In genomic region chr12:53047221-53048032, GRCh38 we compare ENCODE assay signal across 8 cellular contexts. TPM values are rescaled to one million over a fixed set of nuclear protein-coding genes. Genes with fewer than 3 reads are reported as not detected.
A peak's percentile ranks its signal among the peaks of the same experiment; 100 is the strongest.
DNase-seq lines count a peak whose midpoint lies in the region; ATAC-seq and TF ChIP-seq lines count a peak whose summit lies in the region.

No MANE protein-coding gene starts in this region.

- H3K9me3 ChIP-seq in iPS DF 6.9 (ENCODE audit: control insufficient read depth, insufficient read depth, low read length) (no peaks in the 10 kb centered on the region), gastrocnemius medialis (no peaks in the 10 kb centered on the region)

- DNase-seq in COR-L47 (lab: John Stamatoyannopoulos, UW), result peak; percentile 74
- peak; percentile 29 for DNase-seq in Jurkat, Clone E6-1 (ENCODE audit: low read depth, low spot score)
- DNase-seq in T-helper 2 cell treated with Interferon-gamma antibody and Interleukin-4, amounts not matched to agents 5 μg/mL and 100 μg/mL, for 36 hours (ENCODE audit: low spot score), result peak; percentile 78
- peak; percentile 96 for DNase-seq in astrocyte of the hippocampus (ENCODE audit: low read depth, low spot score)
- DNase-seq in iPS DF 6.9 (ENCODE audit: low read depth, low spot score), result no peak
- DNase-seq in gastrocnemius medialis, result peak; percentile 72 to 82
- no peak for DNase-seq in GOT3 (lab: John Stamatoyannopoulos, UW)

- peaks cover 5% of the 10 kb centered on the region for H3K36me3 Mint-ChIP-seq in T-helper 2 cell treated with Interferon-gamma antibody and Interleukin-4, amounts not matched to agents 5 μg/mL and 100 μg/mL, for 36 hours (ENCODE audit: low read depth)

- peaks cover 2% of the 10 kb centered on the region; the same call in 1 of the 2 replicates for H3K27me3 ChIP-seq in iPS DF 6.9 (ENCODE audit: control insufficient read depth, insufficient read depth, low read length)
- H3K27me3 ChIP-seq in gastrocnemius medialis, result no peaks in the 10 kb centered on the region

- no peaks in the 10 kb centered on the region for H3K9me3 Mint-ChIP-seq in T-helper 2 cell treated with Interferon-gamma antibody and Interleukin-4, amounts not matched to agents 5 μg/mL and 100 μg/mL, for 36 hours

- H3K4me1 ChIP-seq in iPS DF 6.9 (ENCODE audit: control insufficient read depth, insufficient read depth, low read length) (peaks cover 28% of the 10 kb centered on the region), gastrocnemius medialis (peaks cover 42 to 63% of the 10 kb centered on the region in 2 donors)

- TF ChIP-seq CTCF in gastrocnemius medialis (IDR thresholded peaks at IDR 0.05 in 4 of 5, conservative IDR thresholded peaks at IDR 0.05 in 1 of 5), result peak in 4 of 5 experiments; percentile 35 to 77 (median 57)

- intact Hi-C loops in gastrocnemius medialis (cut with DNase I; ENCODE audit: low total_unique reads), result loop anchor here (2.0 to 10.0 kb wide), 3 partner anchors 41 to 1005 kb away; partner anchors contain the start of gene EIF4B

- peaks cover 3% of the 10 kb centered on the region for H3K27me3 Mint-ChIP-seq in T-helper 2 cell treated with Interferon-gamma antibody and Interleukin-4, amounts not matched to agents 5 μg/mL and 100 μg/mL, for 36 hours (ENCODE audit: low read depth)

- H3K36me3 ChIP-seq in iPS DF 6.9 (ENCODE audit: control insufficient read depth, insufficient read depth, low read length) (no peaks in the 10 kb centered on the region), gastrocnemius medialis (no peaks in the 10 kb centered on the region)

- H3K4me1 Mint-ChIP-seq in T-helper 2 cell treated with Interferon-gamma antibody and Interleukin-4, amounts not matched to agents 5 μg/mL and 100 μg/mL, for 36 hours (ENCODE audit: low read depth), result peaks cover 17% of the 10 kb centered on the region

- TF ChIP-seq POLR2A in gastrocnemius medialis (IDR thresholded peaks at IDR 0.05), result peak; percentile 81 to 89

- peak; percentile 56 for ATAC-seq in GM21447 (IDR thresholded peaks at IDR 0.05; ENCODE audit: unreplicated experiment)
- ATAC-seq in gastrocnemius medialis, result peak; percentile 17 to 20

- no CpG with 5 or more reads among the region's 94 CpGs for whole genome bisulfite sequencing in iPS DF 6.9 (ENCODE audit: insufficient coverage, insufficient read length)

- peak overlapping the region; percentile 78 for H3K4me3 ChIP-seq in Jurkat, Clone E6-1 (ENCODE audit: low read length)
- H3K4me3 ChIP-seq in iPS DF 6.9 (ENCODE audit: low read length), result peak overlapping the region; percentile 68; the same call in 1 of the 2 replicates
- peak overlapping the region; percentile 83 to 97 (median 95) for H3K4me3 ChIP-seq in gastrocnemius medialis

- no peak overlapping the region for H3K27ac Mint-ChIP-seq in T-helper 2 cell treated with Interferon-gamma antibody and Interleukin-4, amounts not matched to agents 5 μg/mL and 100 μg/mL, for 36 hours

- no peak overlapping the region for H3K27ac ChIP-seq in iPS DF 6.9 (ENCODE audit: low read length)
- H3K27ac ChIP-seq in gastrocnemius medialis, result peak overlapping the region; percentile 100

- in situ Hi-C loops in gastrocnemius medialis (cut with MboI; ENCODE audit: low sequenced_read_pairs in 4 of 4), result no loop called here

- H3K4me3 Mint-ChIP-seq in T-helper 2 cell treated with Interferon-gamma antibody and Interleukin-4, amounts not matched to agents 5 μg/mL and 100 μg/mL, for 36 hours, result peak overlapping the region; percentile 43

RNA-seq across cellular contexts. Expression of gene TNS2, which starts 2.4 kb away (rescaled TPM):
- polyA plus RNA-seq in Jurkat, Clone E6-1 (2012; ENCODE audit: insufficient read depth, insufficient read length), result 1.9 TPM
- 100 to 1,000 TPM in 1 of 4 donors, 10 to 100 TPM in 3; 74.4 to 114 (median 91.9) TPM for total RNA-seq in gastrocnemius medialis

RNA-seq across cellular contexts. Expression of gene SPRYD3, which starts 31.8 kb away (rescaled TPM):
- 11.8 TPM for polyA plus RNA-seq in Jurkat, Clone E6-1 (2012; ENCODE audit: insufficient read depth, insufficient read length)
- total RNA-seq in gastrocnemius medialis, result 10 to 100 TPM; 15.9 to 29.5 (median 25.5) TPM

RNA-seq across cellular contexts. Expression of gene EIF4B, which starts 41.2 kb away (rescaled TPM):
- polyA plus RNA-seq in Jurkat, Clone E6-1 (2012; ENCODE audit: insufficient read depth, insufficient read length), result 272 TPM
- 100 to 1,000 TPM; 667 to 821 (median 740) TPM for total RNA-seq in gastrocnemius medialis

RNA-seq across cellular contexts. Expression of gene IGFBP6, which starts 50.0 kb away (rescaled TPM):
- polyA plus RNA-seq in Jurkat, Clone E6-1 (2012; ENCODE audit: insufficient read depth, insufficient read length), result 17.0 TPM
- 100 to 1,000 TPM in 1 of 4 donors, 10 to 100 TPM in 3; 67.3 to 143 (median 77.4) TPM for total RNA-seq in gastrocnemius medialis

RNA-seq across cellular contexts. Expression of gene SOAT2, which starts 55.9 kb away (rescaled TPM):
- 0.57 TPM for polyA plus RNA-seq in Jurkat, Clone E6-1 (2012; ENCODE audit: insufficient read depth, insufficient read length)
- total RNA-seq in gastrocnemius medialis, result not detected

Comparison
In these comparisons a context has a peak if more than half of its experiments do, and no peak if none do; other contexts are left out.
1. DNase-seq: peak in COR-L47 (single experiment), Jurkat, Clone E6-1 (single experiment), T-helper 2 cell treated with Interferon-gamma antibody and Interleukin-4, amounts not matched to agents 5 μg/mL and 100 μg/mL, for 36 hours (single experiment), astrocyte of the hippocampus (single experiment) and gastrocnemius medialis (2 of 2); none in iPS DF 6.9 (single experiment) and GOT3 (single experiment).
2. Peak in every context shown above with its lines, with median percentiles within 50 percentile points of each other: H3K4me3 ChIP-seq.